20 cellular contexts compared by ENCODE assay signal in the genomic region with DNA sequence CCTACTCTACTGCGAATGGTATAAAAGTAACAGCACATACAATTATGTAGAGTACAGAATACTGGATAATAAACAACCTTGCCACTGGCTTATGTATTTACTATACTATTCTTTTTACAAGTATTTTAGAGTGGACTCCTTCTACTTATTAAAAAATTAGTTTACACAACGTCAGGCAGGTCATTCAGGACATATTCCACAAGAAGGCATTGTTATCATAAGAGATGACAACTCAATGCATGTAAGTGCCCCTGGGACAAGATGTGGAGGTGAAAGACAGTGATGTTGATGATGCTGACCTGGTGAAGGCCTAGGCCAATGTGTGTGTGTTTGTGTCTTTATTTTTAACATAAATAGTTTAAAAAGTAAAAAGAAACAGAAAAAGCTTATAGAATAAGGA.
DNase-seq lines count a peak whose midpoint lies in the region; TF ChIP-seq lines count a peak whose summit lies in the region.
"Had no signal": no experiment of that assay in that cellular context is flagged by ENCODE, and none has a peak within 500 bp of the region (broad histone marks: within the 10 kb centered on the region; RNA-seq: fewer than 3 reads in every experiment).

No MANE protein-coding gene starts in this region.

- no peaks in the 10 kb centered on the region for H3K4me1 ChIP-seq in neural progenitor cell

- H3K4me3 Mint-ChIP-seq in neural progenitor cell: no peak overlapping the region
- H3K4me3 Mint-ChIP-seq: CD14-positive monocyte; HFFc6; T-helper 2 cell treated with Interferon-gamma antibody and Interleukin-4, amounts not matched to agents 5 μg/mL and 100 μg/mL, for 36 hours had no signal

- H3K9me3 ChIP-seq in neural progenitor cell (ENCODE audit: low read depth): no peaks in the 10 kb centered on the region

- TF ChIP-seq CTCF in C4-2B (conservative IDR thresholded peaks at IDR 0.05) (peak; percentile 53), neural progenitor cell (IDR thresholded peaks at IDR 0.05) (no peak)

- no peak overlapping the region for H2AFZ ChIP-seq in neural progenitor cell (replicated peaks)

- no peaks in the 10 kb centered on the region for H3K27me3 Mint-ChIP-seq in neural progenitor cell (ENCODE audit: insufficient read depth, low read depth)

- H3K9ac ChIP-seq in neural progenitor cell: no peak overlapping the region

- peaks cover 11% of the 10 kb centered on the region for H3K4me1 Mint-ChIP-seq in neural progenitor cell
- H3K4me1 Mint-ChIP-seq: CD14-positive monocyte had no signal

- peaks cover 2% of the 10 kb centered on the region for H3K9me3 Mint-ChIP-seq in neural progenitor cell

- H3K27ac ChIP-seq in C4-2B (no peak overlapping the region), neural progenitor cell (no peak overlapping the region)
- H3K27ac ChIP-seq: RWPE1, SK-N-MC had no signal

- no peaks in the 10 kb centered on the region for H3K27me3 ChIP-seq in neural progenitor cell

- no peaks in the 10 kb centered on the region for H4K20me1 ChIP-seq in neural progenitor cell (ENCODE audit: low read depth)

- no peak overlapping the region for H3K4me3 ChIP-seq in neural progenitor cell
- H3K4me3 ChIP-seq: SK-N-MC had no signal

- H3K27ac Mint-ChIP-seq in neural progenitor cell: no peak overlapping the region
- H3K27ac Mint-ChIP-seq: CD14-positive monocyte; HFFc6; T-helper 2 cell treated with Interferon-gamma antibody and Interleukin-4, amounts not matched to agents 5 μg/mL and 100 μg/mL, for 36 hours had no signal

- DNase-seq in DMS53 treated with DMSO at 0.1 percent for 48 hours (lab: John Stamatoyannopoulos, UW; ENCODE audit: unreplicated experiment): peak; percentile 19
- DNase-seq in NCI-H524 treated with DMSO at 0.1 percent for 48 hours (lab: John Stamatoyannopoulos, UW): peak; percentile 66
- DNase-seq in SK-MEL-5 (ENCODE audit: low read depth, low spot score): peak; percentile 75
- no peak for DNase-seq in NCI-H1436 (lab: John Stamatoyannopoulos, UW)
- no peak for DNase-seq in GM19240 (ENCODE audit: insufficient read length, low spot score)
- DNase-seq in neural progenitor cell (ENCODE audit: low spot score): no peak
- DNase-seq: AML-193, DMS 273 treated with DMSO at 0.1 percent for 48 hours, EL, HFFc6, KG1, NCI-H1105, NCI-H1694, NCI-H2081 treated with DMSO at 0.1 percent for 48 hours, NCI-H226 had no signal

- H3K4me2 ChIP-seq in neural progenitor cell: no peak overlapping the region

- in situ Hi-C loops in SK-MEL-5 (cut with HindIII; ENCODE audit: low pct_unique_long_range_greater_than_20kb, low sequenced_read_pairs): no loop called here

- H3F3A ChIP-seq in neural progenitor cell (ENCODE audit: low read depth): no peaks in the 10 kb centered on the region

- H3K79me2 ChIP-seq in neural progenitor cell (ENCODE audit: low read depth): no peaks in the 10 kb centered on the region

- H3K36me3 Mint-ChIP-seq in neural progenitor cell: no peaks in the 10 kb centered on the region
- H3K36me3 Mint-ChIP-seq: CD14-positive monocyte had no signal

- no peaks in the 10 kb centered on the region for H3K36me3 ChIP-seq in neural progenitor cell

Comparison
In these comparisons a context has a peak if more than half of its experiments do, and no peak if none do; other contexts are left out.
1. DNase-seq: peak in DMS53 treated with DMSO at 0.1 percent for 48 hours (single experiment), NCI-H524 treated with DMSO at 0.1 percent for 48 hours (single experiment) and SK-MEL-5 (single experiment); none in NCI-H1436 (single experiment), GM19240 (single experiment) and neural progenitor cell (single experiment).